ENCODE assay signal across 17 cellular contexts in the genomic region with DNA sequence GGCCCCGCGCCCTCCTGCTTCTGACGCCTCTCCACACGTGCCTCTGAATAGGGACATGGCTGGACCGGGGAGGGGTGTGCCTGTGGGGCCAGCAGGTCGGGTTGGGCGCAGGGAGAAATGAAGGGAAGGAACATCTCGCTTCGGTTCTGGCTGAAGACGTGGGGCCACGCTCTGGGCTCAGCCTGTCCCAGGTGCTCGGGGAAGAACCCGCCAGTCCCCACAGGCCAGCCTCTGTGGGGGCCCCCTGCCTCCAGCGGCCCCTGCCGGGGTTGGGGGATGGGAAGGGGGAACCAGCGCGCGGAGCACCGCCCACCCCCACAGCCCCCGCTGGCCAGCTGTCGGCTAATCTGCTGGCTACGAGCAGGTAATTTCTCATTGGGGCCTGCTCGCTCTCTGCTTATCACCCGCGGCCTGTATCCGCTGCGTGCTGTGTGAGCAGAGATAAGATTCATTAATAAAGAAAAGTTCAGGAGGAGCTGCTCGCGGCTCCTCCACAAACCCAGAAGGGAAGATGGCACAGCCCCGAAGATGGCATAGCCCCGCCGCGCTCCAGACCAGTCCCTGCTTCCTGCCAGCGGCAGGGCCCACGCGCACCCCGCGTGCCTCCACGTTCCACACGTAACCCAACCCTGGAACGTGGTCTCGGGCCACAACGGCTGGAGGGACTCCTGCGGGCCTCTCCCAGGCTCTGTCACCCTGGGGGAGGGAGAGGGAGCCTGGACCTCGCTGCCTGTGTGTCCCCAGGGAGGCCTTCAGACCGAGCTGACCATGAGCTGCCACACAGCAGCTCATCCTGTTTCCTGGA.
DNase-seq lines count a peak whose midpoint lies in the region; ATAC-seq and TF ChIP-seq lines count a peak whose summit lies in the region.
"Had no signal": no experiment of that assay in that cellular context is flagged by ENCODE, and none has a peak within 500 bp of the region (broad histone marks: within the 10 kb centered on the region; RNA-seq: fewer than 3 reads in every experiment).

No MANE protein-coding gene starts in this region.

- intact Hi-C loops in left cardiac atrium (cut with DNase I) (no loop called here), posterior vena cava (cut with DNase I) (no loop called here), transverse colon (cut with DNase I; ENCODE audit: low total_unique reads) (no loop called here)

- no peak for TF ChIP-seq POLR2A in transverse colon (IDR thresholded peaks at IDR 0.05)

- H3K4ac ChIP-seq in H9 (ENCODE audit: low read depth, low read length): no peak overlapping the region; the same call in 1 of the 2 replicates

- no peaks in the 10 kb centered on the region for H3K79me1 ChIP-seq in H9 (ENCODE audit: insufficient read depth, low read depth, low read length, poor library complexity, severe bottlenecking)

- peaks cover 2 to 14% of the 10 kb centered on the region in 2 experiments; a peak in 2 of 4 replicates for H3K4me1 Mint-ChIP-seq in H9

- no peak overlapping the region for H4K5ac ChIP-seq in H9 (ENCODE audit: insufficient read length, low read depth, low read length)

- no peak overlapping the region for H3K9ac ChIP-seq in H9 (ENCODE audit: extremely low read depth, insufficient read length, low read length)

- H3K4me3 ChIP-seq in transverse colon: no peak overlapping the region
- H3K4me3 ChIP-seq: psoas muscle, SJSA1 had no signal

- 0 out of 7 replicates have a peak, but pooled peaks cover 0 to 4% (median 0%) of the 10 kb centered on the region in 3 experiments for H3K36me3 Mint-ChIP-seq in H9 (ENCODE audit: insufficient read depth in 1 of 3, low read depth in 3 of 3)
- H3K36me3 Mint-ChIP-seq: immature natural killer cell had no signal

- no peak overlapping the region for H4K8ac ChIP-seq in H9 (replicated peaks; ENCODE audit: insufficient read length, low read depth, low read length)

- no peak overlapping the region; the same call in 1 of the 2 replicates for H2BK15ac ChIP-seq in H9 (ENCODE audit: low read depth, low read length)

- in situ Hi-C loops in transverse colon (cut with MboI; ENCODE audit: low pct_ligation_motif_present in 1 of 4, low pct_unique_long_range_greater_than_20kb in 1 of 4, low sequenced_read_pairs in 3 of 4): no loop called here

- H3K18ac ChIP-seq in H9 (ENCODE audit: insufficient read length, low read depth, low read length): no peak overlapping the region

- H3K9me3 ChIP-seq in H9 (ENCODE audit: control insufficient read depth, low read depth, low read length) (no peaks in the 10 kb centered on the region), transverse colon (no peaks in the 10 kb centered on the region)
- H3K9me3 ChIP-seq: Caco-2, psoas muscle, SJSA1 had no signal

- no peak overlapping the region for H3T11ph ChIP-seq in H9 (ENCODE audit: low read length)

- H2BK120ac ChIP-seq in H9 (ENCODE audit: low read depth, low read length, poor library complexity, severe bottlenecking): no peak overlapping the region

- no peak for TF ChIP-seq CTCF in H9 (conservative IDR thresholded peaks at IDR 0.05)
- TF ChIP-seq CTCF in transverse colon (IDR thresholded peaks at IDR 0.05): no peak

- H3K27me3 ChIP-seq in H9 (ENCODE audit: insufficient read depth, low read length) (no peaks in the 10 kb centered on the region), transverse colon (no peaks in the 10 kb centered on the region)
- H3K27me3 ChIP-seq: foreskin keratinocyte, SJSA1 had no signal

- no peaks in the 10 kb centered on the region for H3K79me2 ChIP-seq in H9 (ENCODE audit: insufficient read depth, low read length)

- H2AK5ac ChIP-seq in H9 (ENCODE audit: insufficient read length, low read length): no peak overlapping the region

- no peaks in the 10 kb centered on the region for H3K9me3 Mint-ChIP-seq in H9
- H3K9me3 Mint-ChIP-seq: immature natural killer cell had no signal

- H3K23ac ChIP-seq in H9 (ENCODE audit: insufficient read length, low read depth, low read length): no peak overlapping the region

- H3K23me2 ChIP-seq in H9 (ENCODE audit: insufficient read length, low read depth, low read length, poor library complexity, severe bottlenecking): no peaks in the 10 kb centered on the region

- peaks cover 3% of the 10 kb centered on the region for H4K20me1 ChIP-seq in H9 (ENCODE audit: control insufficient read depth, insufficient read depth, insufficient read length)

- no peak overlapping the region for H3K27ac ChIP-seq in H9 (ENCODE audit: insufficient read length, low read depth, low read length)
- no peak overlapping the region for H3K27ac ChIP-seq in transverse colon
- H3K27ac ChIP-seq: foreskin keratinocyte, psoas muscle, SJSA1 had no signal

- H3K56ac ChIP-seq in H9 (ENCODE audit: insufficient read length, low read depth, low read length): no peak overlapping the region

- DNase-seq in H9 (peak; percentile 24), left cardiac atrium (peak; percentile 17), posterior vena cava (ENCODE audit: low spot score) (peak; percentile 69), cerebellar nuclear complex (lab: John Stamatoyannopoulos, UW) (no peak), transverse colon (no peak)
- DNase-seq: foreskin keratinocyte; immature natural killer cell; MV-4-11; NK-92 treated with Interleukin-12 subunit alpha and Interleukin-12 subunit beta, amount 100 ng/mL, for 24 hours; stimulated activated CD4-positive, alpha-beta T cell treated with anti-CD3 and anti-CD28 coated beads, Interleukin-1b, Interleukin-23, amount 100 ng/mL, for 48 hours; stimulated activated CD8-positive, alpha-beta memory T cell treated with anti-CD3 and anti-CD28 coated beads, Interleukin-4, amount 100 ng/mL, for 48 hours; trophoblast cell had no signal

- H4K91ac ChIP-seq in H9 (ENCODE audit: insufficient read length, low read depth, low read length): no peak overlapping the region

- no peak overlapping the region for H3K4me3 Mint-ChIP-seq in H9

- no peak overlapping the region for H2BK5ac ChIP-seq in H9 (ENCODE audit: insufficient read length, low read length)

- peak overlapping the region in 1 of 3 experiments; percentile 75; a peak in 2 of 7 replicates for H3K27ac Mint-ChIP-seq in H9

- no peak overlapping the region for H2AFZ ChIP-seq in H9 (ENCODE audit: low read length)

- H3K27me3 Mint-ChIP-seq in H9 (ENCODE audit: low read depth): no peaks in the 10 kb centered on the region; the same call in 1 of the 2 replicates

- H3K14ac ChIP-seq in H9 (ENCODE audit: insufficient read depth, low read length): no peak overlapping the region

- no CpG with 5 or more reads among the region's 46 CpGs for WGBS in H9 (ENCODE audit: extremely low coverage, insufficient read length, low lambda C conversion rate)
- WGBS in transverse colon (ENCODE audit: low coverage in 1 of 2), 2 donors: 88% methylated on average over 42 of the region's 46 CpGs; no CpG with 5 or more reads in 1 of the 2 donors

- H2BK20ac ChIP-seq in H9 (ENCODE audit: low read depth, low read length, poor library complexity, severe bottlenecking): no peak overlapping the region

- no peak for TF ChIP-seq EP300 in transverse colon (IDR thresholded peaks at IDR 0.05; ENCODE audit: low read depth)

- H2BK12ac ChIP-seq in H9 (ENCODE audit: insufficient read length, low read depth, low read length): no peak overlapping the region

- H3K4me1 ChIP-seq in H9 (ENCODE audit: insufficient read depth, low read length) (no peaks in the 10 kb centered on the region), transverse colon (no peaks in the 10 kb centered on the region)
- H3K4me1 ChIP-seq: Caco-2, foreskin keratinocyte, SJSA1 had no signal

- H3K4me2 ChIP-seq in H9 (ENCODE audit: insufficient read depth, insufficient read length, low read length): no peak overlapping the region

- no peak for ATAC-seq in SK-N-SH treated with all-trans-retinoic acid at 6 μM for 48 hours
- ATAC-seq in left cardiac atrium: no peak
- ATAC-seq in HG02588 (IDR thresholded peaks at IDR 0.05; ENCODE audit: unreplicated experiment): no peak
- ATAC-seq: foreskin keratinocyte, psoas muscle had no signal

- no peaks in the 10 kb centered on the region for H3K36me3 ChIP-seq in transverse colon
- H3K36me3 ChIP-seq: SJSA1 had no signal

TF ChIP-seq in SK-N-SH treated with all-trans-retinoic acid at 6 μM for 48 hours, 23 proteins besides CTCF, POLR2A, EP300 and RAD21:
- TF ChIP-seq PPARA (CRISPR knock-in tag; IDR thresholded peaks at IDR 0.05; ENCODE audit: borderline replicate concordance) (no peak), ZC3H10 (CRISPR knock-in tag; IDR thresholded peaks at IDR 0.05) (no peak), TCF4 (CRISPR knock-in tag; IDR thresholded peaks at IDR 0.05; ENCODE audit: borderline replicate concordance) (peak; percentile 58; the same call in 1 of the 2 replicates)

Comparison
In these comparisons a context has a peak if more than half of its experiments do, and no peak if none do; other contexts are left out.
1. DNase-seq: peak in H9 (single experiment), left cardiac atrium (single experiment) and posterior vena cava (single experiment); none in cerebellar nuclear complex (0 of 2) and transverse colon (single experiment).